ENCODE assay signal across 19 cellular contexts in genomic region chr1:33317354-33317753, GRCh38. TPM values are rescaled to one million over a fixed set of nuclear protein-coding genes. Genes with fewer than 3 reads are reported as not detected.
A peak's percentile ranks its signal among the peaks of the same experiment; 100 is the strongest.
DNase-seq lines count a peak whose midpoint lies in the region; ATAC-seq and TF ChIP-seq lines count a peak whose summit lies in the region.
"Had no signal": no experiment of that assay in that cellular context is flagged by ENCODE, and none has a peak within 500 bp of the region (broad histone marks: within the 10 kb centered on the region; RNA-seq: fewer than 3 reads in every experiment).

No MANE protein-coding gene starts in this region.

- H3K9me3 ChIP-seq in GM23248 (ENCODE audit: low read depth) (no peaks in the 10 kb centered on the region), neural cell (ENCODE audit: low read length) (no peaks in the 10 kb centered on the region)
- no peaks in the 10 kb centered on the region for H3K9me3 ChIP-seq in CD8-positive, alpha-beta T cell (ENCODE audit: low read length)
- H3K9me3 ChIP-seq: BE2C had no signal

- H4K20me1 ChIP-seq in GM23248 (ENCODE audit: insufficient read depth), result no peaks in the 10 kb centered on the region
- H4K20me1 ChIP-seq in neural cell (ENCODE audit: insufficient read depth), result no peaks in the 10 kb centered on the region

- H3K27ac Mint-ChIP-seq in chondrocyte (ENCODE audit: unreplicated experiment), result no peak overlapping the region
- H3K27ac Mint-ChIP-seq in CD8-positive, alpha-beta T cell, result no peak overlapping the region
- H3K27ac Mint-ChIP-seq: IgD-negative memory B cell had no signal

- H3K4me3 ChIP-seq in AG10803 (ENCODE audit: low read length) (no peak overlapping the region), GM23248 (no peak overlapping the region), neural cell (ENCODE audit: low read length) (no peak overlapping the region)
- no peak overlapping the region for H3K4me3 ChIP-seq in CD8-positive, alpha-beta T cell (ENCODE audit: low read depth, low read length)

- no peak for TF ChIP-seq RAD21 in neural cell (conservative IDR thresholded peaks at IDR 0.05)

- TF ChIP-seq CTCF in AG10803 (conservative IDR thresholded peaks at IDR 0.05; ENCODE audit: low read length) (no peak), chondrocyte (IDR thresholded peaks at IDR 0.05) (no peak), neural cell (IDR thresholded peaks at IDR 0.05; ENCODE audit: poor library complexity, severe bottlenecking) (no peak), GM10248 (IDR thresholded peaks at IDR 0.05; ENCODE audit: control extremely low read depth, extremely low read depth, low read depth, missing control alignments) (no peak)
- TF ChIP-seq CTCF in CD8-positive, alpha-beta T cell (IDR thresholded peaks at IDR 0.05), result no peak

- H3K27ac ChIP-seq in GM23248, result no peak overlapping the region
- no peak overlapping the region for H3K27ac ChIP-seq in neural cell (ENCODE audit: low read length)
- H3K27ac ChIP-seq in CD8-positive, alpha-beta T cell (ENCODE audit: low read depth, low read length), result no peak overlapping the region
- H3K27ac ChIP-seq: C4-2B, KMS-11 had no signal

- H3K27me3 ChIP-seq in GM23248 (replicated peaks; ENCODE audit: insufficient read depth), result no peaks in the 10 kb centered on the region
- no peaks in the 10 kb centered on the region for H3K27me3 ChIP-seq in neural cell (ENCODE audit: insufficient read depth, low read depth, low read length)
- no peaks in the 10 kb centered on the region for H3K27me3 ChIP-seq in CD8-positive, alpha-beta T cell (ENCODE audit: insufficient read depth, low read length)
- H3K27me3 ChIP-seq: BE2C had no signal

- no peak overlapping the region for H3K4me2 ChIP-seq in GM23248 (ENCODE audit: unreplicated experiment)
- no peak overlapping the region for H3K4me2 ChIP-seq in neural cell (ENCODE audit: low read length)
- H3K4me2 ChIP-seq: KMS-11 had no signal

- H3K27me3 Mint-ChIP-seq in chondrocyte (ENCODE audit: low read depth), result no peaks in the 10 kb centered on the region
- peaks cover 6% of the 10 kb centered on the region for H3K27me3 Mint-ChIP-seq in CD8-positive, alpha-beta T cell (ENCODE audit: low read depth)

- POLR2A ChIA-PET in GM10248 (lab: Yijun Ruan, JAX), result no interaction called here
- POLR2A ChIA-PET in CD8-positive, alpha-beta T cell (lab: Charles Lee), result no interaction called here

- no peaks in the 10 kb centered on the region for H3K9me3 Mint-ChIP-seq in chondrocyte (ENCODE audit: low read depth)
- no peaks in the 10 kb centered on the region for H3K9me3 Mint-ChIP-seq in CD8-positive, alpha-beta T cell
- H3K9me3 Mint-ChIP-seq: CD4-positive, alpha-beta memory T cell; HFFc6; IgD-negative memory B cell had no signal

- H3K9me2 ChIP-seq in GM23248 (ENCODE audit: insufficient read depth), result no peaks in the 10 kb centered on the region
- no peaks in the 10 kb centered on the region for H3K9me2 ChIP-seq in neural cell (ENCODE audit: insufficient read depth, low read length)

- in situ Hi-C loops in GM23248 (cut with MboI), result no loop called here

- H3K79me2 ChIP-seq in GM23248 (ENCODE audit: insufficient read depth), result no peaks in the 10 kb centered on the region
- no peaks in the 10 kb centered on the region for H3K79me2 ChIP-seq in neural cell (replicated peaks; ENCODE audit: insufficient read depth, low read length)

- ATAC-seq in GM18858 (IDR thresholded peaks at IDR 0.05; ENCODE audit: unreplicated experiment) (no peak), HG03520 (IDR thresholded peaks at IDR 0.05; ENCODE audit: unreplicated experiment) (no peak)
- ATAC-seq in CD8-positive, alpha-beta T cell, result no peak

- H3F3A ChIP-seq in GM23248 (ENCODE audit: insufficient read depth) (peaks cover 17% of the 10 kb centered on the region), neural cell (ENCODE audit: insufficient read depth, low read length, poor library complexity, severe bottlenecking) (no peaks in the 10 kb centered on the region)

- H3K36me3 ChIP-seq in GM23248 (ENCODE audit: low read depth), result peaks cover 8% of the 10 kb centered on the region; the same call in 1 of the 2 replicates
- no peaks in the 10 kb centered on the region for H3K36me3 ChIP-seq in neural cell (ENCODE audit: insufficient read depth, low read length)
- H3K36me3 ChIP-seq in CD8-positive, alpha-beta T cell (ENCODE audit: insufficient read depth, low read length), result no peaks in the 10 kb centered on the region
- H3K36me3 ChIP-seq: BE2C had no signal

- H2AFZ ChIP-seq in GM23248 (no peak overlapping the region), neural cell (ENCODE audit: low read depth, low read length) (no peak overlapping the region)

- H3K36me3 Mint-ChIP-seq in chondrocyte (ENCODE audit: low read depth), result peaks cover 8% of the 10 kb centered on the region
- H3K36me3 Mint-ChIP-seq in CD8-positive, alpha-beta T cell, result no peaks in the 10 kb centered on the region

- intact Hi-C loops in CD8-positive, alpha-beta T cell (cut with DNase I, micrococcal nuclease), result loop anchor here in 1 of 2 experiments (10.0 kb wide), 1 partner anchor 823 kb away; no protein-coding TSS in a partner anchor

- H3K4me1 Mint-ChIP-seq in chondrocyte (ENCODE audit: low read depth), result peaks cover 15% of the 10 kb centered on the region
- H3K4me1 Mint-ChIP-seq in CD8-positive, alpha-beta T cell (ENCODE audit: low read depth), result peaks cover 5% of the 10 kb centered on the region

- no peak for TF ChIP-seq EP300 in neural cell (conservative IDR thresholded peaks at IDR 0.05; ENCODE audit: poor library complexity, severe bottlenecking)

- no peaks in the 10 kb centered on the region for H3K4me1 ChIP-seq in GM23248 (ENCODE audit: insufficient read depth)
- H3K4me1 ChIP-seq in CD8-positive, alpha-beta T cell (ENCODE audit: insufficient read depth, low read length), result no peaks in the 10 kb centered on the region
- H3K4me1 ChIP-seq: BE2C had no signal

- H3K9ac ChIP-seq in GM23248 (no peak overlapping the region), neural cell (ENCODE audit: low read length) (no peak overlapping the region)
- H3K9ac ChIP-seq: KMS-11 had no signal

- peak; percentile 46 for DNase-seq in AG10803 (ENCODE audit: low read depth)
- peak; percentile 18 for DNase-seq in GM23248
- DNase-seq in chondrocyte (ENCODE audit: low spot score), result peak; percentile 39
- DNase-seq in GM10248 (ENCODE audit: extremely low spot score), result no peak
- DNase-seq in CD8-positive, alpha-beta T cell, result no peak
- DNase-seq: 8988T; BE2C; CD4-positive, alpha-beta memory T cell; COR-L47; DMS153; DND-41; HFFc6 had no signal

- 19 to 33% methylated on average over 1 of the region's 1 CpG for WGBS in GM23248 (ENCODE audit: low coverage in 1 of 2, low lambda C conversion rate in 2 of 2, missing lambda C conversion rate in 2 of 2), 2 experiments

- CTCF ChIA-PET in GM10248 (lab: Yijun Ruan, JAX), result no interaction called here
- CTCF ChIA-PET in CD8-positive, alpha-beta T cell (lab: Charles Lee), result interaction anchor here (0.7 kb wide), 1 partner anchor 1779 kb away, joined by 3 read pairs; no protein-coding TSS in a partner anchor

- H3K4me3 Mint-ChIP-seq in chondrocyte (ENCODE audit: unreplicated experiment), result no peak overlapping the region
- H3K4me3 Mint-ChIP-seq in CD8-positive, alpha-beta T cell, result no peak overlapping the region
- H3K4me3 Mint-ChIP-seq: CD4-positive, alpha-beta memory T cell; HFFc6; IgD-negative memory B cell had no signal

TF ChIP-seq in neural cell, 6 proteins besides CTCF, POLR2A, EP300 and RAD21:
- TF ChIP-seq POLR2AphosphoS5 (IDR thresholded peaks at IDR 0.05) (peak; percentile 12), MXI1 (conservative IDR thresholded peaks at IDR 0.05; ENCODE audit: poor library complexity, severe bottlenecking) (no peak)

RNA-seq across cellular contexts. Expression of gene A3GALT2, which starts 3.5 kb away (rescaled TPM):
- not detected in 2 replicates for total RNA-seq in GM23248 (2014; rRNA removed; shearing (Covaris generic))
- polyA plus RNA-seq in GM23248 (2016; fragmentation: Nextera tagmentation; extraction: Ambion mirVana) (not detected in 2 replicates), neural cell (0.35 TPM in 1 of 2 replicates, not detected in the other)
- total RNA-seq in chondrocyte, result 0.27 TPM in 1 of 3 replicates, not detected in the others
- not detected in 2 replicates for polyA minus RNA-seq in neural cell
- not detected for total RNA-seq in CD8-positive, alpha-beta T cell
- total RNA-seq: CD4-positive, alpha-beta memory T cell; H1; HFFc6 had no signal
- polyA plus RNA-seq: CD4-positive, alpha-beta memory T cell; H1; IgD-negative memory B cell had no signal

Comparison
In these comparisons a context has a peak if more than half of its experiments do, and no peak if none do; other contexts are left out.
1. DNase-seq: peak in AG10803 (single experiment), GM23248 (single experiment) and chondrocyte (single experiment); none in GM10248 (single experiment) and CD8-positive, alpha-beta T cell (0 of 7).